11 cellular contexts compared by ENCODE assay signal in genomic region chr6:131876545-131876944, GRCh38.
"Had no signal": no experiment of that assay in that cellular context is flagged by ENCODE, and none has a peak within 500 bp of the region (broad histone marks: within the 10 kb centered on the region; RNA-seq: fewer than 3 reads in every experiment).

No MANE protein-coding gene starts in this region.

- H3K4me1 ChIP-seq: HAP-1 had no signal

- FAIRE-seq: H1, H54 had no signal

- H3K4me3 ChIP-seq: GM23248, GM23338, HAP-1 had no signal

- H3K27ac ChIP-seq: GM23248 had no signal

- DNase-seq: GM23248, GOT3, H7, H9, HCEC 1CT, HFFc6 had no signal

- ATAC-seq: GM23338, HCT116 had no signal

- H3K9me3 ChIP-seq: HAP-1 had no signal

- H3K36me3 ChIP-seq: HAP-1 had no signal
